ENCODE assay signal across 7 cellular contexts in the genomic region with DNA sequence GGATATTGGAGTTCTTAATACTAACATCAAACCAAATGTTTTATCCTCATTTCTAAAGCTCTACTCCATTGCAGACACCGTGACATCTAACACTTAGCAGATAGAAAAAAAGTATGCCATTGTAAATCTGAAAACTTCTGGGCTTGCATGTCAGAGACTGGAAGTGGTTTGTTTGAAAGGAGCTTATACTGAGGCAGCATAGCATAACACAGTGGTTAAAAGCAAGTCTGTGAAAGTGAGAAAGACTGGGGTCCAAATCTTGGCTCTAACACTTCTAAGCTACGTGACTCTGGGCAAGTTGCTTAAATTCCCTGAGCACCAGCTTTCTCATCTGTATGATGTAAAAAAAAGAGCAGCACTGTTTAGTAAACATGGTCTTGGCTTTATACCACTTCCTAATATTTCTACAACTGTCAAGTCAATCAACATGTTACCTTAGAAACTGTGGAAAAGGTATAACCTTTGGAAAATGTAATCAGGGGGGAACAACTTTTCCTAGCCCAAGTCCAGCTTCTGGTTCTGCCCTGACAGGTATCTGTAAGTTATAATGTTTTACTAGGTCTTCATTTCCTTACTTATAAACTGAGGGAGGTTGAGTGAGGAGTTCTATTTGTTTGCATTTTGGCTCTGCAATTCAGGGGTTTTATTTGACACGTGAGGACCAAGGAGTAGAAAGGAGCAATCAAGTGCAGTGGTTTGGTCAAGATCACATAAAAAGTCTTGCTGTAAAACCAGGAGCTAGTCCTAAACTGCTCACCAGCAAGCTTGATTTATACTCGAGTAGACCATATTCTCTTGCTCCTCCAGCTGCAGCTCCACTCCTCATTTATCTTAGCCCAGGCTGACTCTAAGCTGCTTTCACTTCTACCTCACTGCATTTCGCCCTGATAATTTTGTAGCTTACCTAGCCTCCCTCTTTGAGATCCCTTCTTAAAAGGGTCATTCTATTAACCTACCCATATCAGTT.
DNase-seq lines count a peak whose midpoint lies in the region; ATAC-seq and TF ChIP-seq lines count a peak whose summit lies in the region.

No MANE protein-coding gene starts in this region.

- H3K4me3 ChIP-seq in trophoblast cell (ENCODE audit: low read depth, low read length): no peak overlapping the region
- H3K4me3 ChIP-seq in coronary artery: no peak overlapping the region

- no peaks in the 10 kb centered on the region for H3K79me2 ChIP-seq in trophoblast cell (ENCODE audit: control insufficient read depth, insufficient read depth, low read length, poor library complexity)

- H3K9me3 ChIP-seq in trophoblast cell (ENCODE audit: insufficient read depth, low read depth, low read length): no peaks in the 10 kb centered on the region

- peak overlapping the region; percentile 67 for H2BK12ac ChIP-seq in trophoblast cell (ENCODE audit: low read length)

- H4K12ac ChIP-seq in trophoblast cell (ENCODE audit: low read depth, low read length): no peak overlapping the region

- peak overlapping the region; percentile 39 for H3K14ac ChIP-seq in trophoblast cell (ENCODE audit: low read length)

- H3K79me1 ChIP-seq in trophoblast cell (ENCODE audit: low read length): peaks cover 32% of the 10 kb centered on the region

- H3K27ac ChIP-seq in VCaP (peak overlapping the region; percentile 21; the same call in 1 of the 2 replicates), trophoblast cell (ENCODE audit: low read depth, low read length) (peak overlapping the region; percentile 75), coronary artery (peak overlapping the region in 1 of 2 donors; percentile 1)

- H3K9ac ChIP-seq in trophoblast cell (ENCODE audit: low read length): peak overlapping the region; percentile 68

- H2AFZ ChIP-seq in trophoblast cell (ENCODE audit: insufficient read depth, low read length, poor library complexity): no peak overlapping the region

- TF ChIP-seq CTCF in VCaP (conservative IDR thresholded peaks at IDR 0.05): no peak
- no peak for TF ChIP-seq CTCF in coronary artery (IDR thresholded peaks at IDR 0.05)

- no peaks in the 10 kb centered on the region for H3K27me3 ChIP-seq in trophoblast cell (ENCODE audit: insufficient read depth, low read length)

- peak overlapping the region; percentile 35 for H4K8ac ChIP-seq in trophoblast cell (ENCODE audit: low read depth, low read length)

- peaks cover 0 to 17% of the 10 kb centered on the region in 2 experiments for H3K4me1 ChIP-seq in trophoblast cell (ENCODE audit: control insufficient read depth in 1 of 2, insufficient read depth in 2 of 2, low read length in 2 of 2)

- peak overlapping the region; percentile 79 for H2BK5ac ChIP-seq in trophoblast cell (ENCODE audit: low read depth, low read length, poor library complexity)

- peak overlapping the region; percentile 79 for H4K91ac ChIP-seq in trophoblast cell (ENCODE audit: low read depth, low read length)

- ATAC-seq in GM18867 (IDR thresholded peaks at IDR 0.05; ENCODE audit: unreplicated experiment): peak; percentile 40
- ATAC-seq in HG02763 (IDR thresholded peaks at IDR 0.05; ENCODE audit: unreplicated experiment): peak; percentile 32

- H2BK120ac ChIP-seq in trophoblast cell (ENCODE audit: insufficient read depth, low read length, poor library complexity): peak overlapping the region; percentile 92

- no peak overlapping the region for H3K23ac ChIP-seq in trophoblast cell (ENCODE audit: low read length)

- no CpG with 5 or more reads among the region's 5 CpGs for WGBS in trophoblast cell (ENCODE audit: extremely low coverage, insufficient coverage, insufficient read length)

- peak overlapping the region; percentile 34 for H3K4ac ChIP-seq in trophoblast cell (ENCODE audit: low read depth, low read length)

- H3K4me2 ChIP-seq in trophoblast cell (ENCODE audit: low read length): no peak overlapping the region

- peak overlapping the region; percentile 41 for H2AK5ac ChIP-seq in trophoblast cell (ENCODE audit: low read length)

- peak overlapping the region; percentile 51 for H3K18ac ChIP-seq in trophoblast cell (ENCODE audit: low read length)

- no peaks in the 10 kb centered on the region for H3K36me3 ChIP-seq in trophoblast cell (ENCODE audit: control insufficient read depth in 1 of 2, insufficient read depth in 2 of 2, low read length in 2 of 2)

- DNase-seq in trophoblast cell (no peak), epidermal melanocyte (ENCODE audit: insufficient read length, low spot score) (no peak), activated gamma-delta T cell treated with Interleukin-2 at 50 U/mL for 16 hours (no peak), coronary artery (ENCODE audit: low spot score) (no peak)
